Comparison of ENCODE assay signal across 20 cellular contexts in genomic region chrX:102341867-102342266, GRCh38.
A peak's percentile ranks its signal among the peaks of the same experiment; 100 is the strongest.
DNase-seq lines count a peak whose midpoint lies in the region; ATAC-seq, FAIRE-seq and TF ChIP-seq lines count a peak whose summit lies in the region.
"Had no signal": no experiment of that assay in that cellular context is flagged by ENCODE, and none has a peak within 500 bp of the region (broad histone marks: within the 10 kb centered on the region; RNA-seq: fewer than 3 reads in every experiment).

No MANE protein-coding gene starts in this region.

- WGBS in A549 (ENCODE audit: missing lambda C conversion rate): 0% methylated on average over 2 of the region's 2 CpGs
- 32% methylated on average over 2 of the region's 2 CpGs for WGBS in hepatocyte (ENCODE audit: low lambda C conversion rate, missing lambda C conversion rate)

- in situ Hi-C loops in brain microvascular endothelial cell (cut with HindIII; ENCODE audit: low pct_ligation_motif_present, low sequenced_read_pairs): no loop called here

- peaks cover 3% of the 10 kb centered on the region for H3K27me3 Mint-ChIP-seq in HFFc6 (ENCODE audit: insufficient read depth)
- H3K27me3 Mint-ChIP-seq: activated naive CD8-positive, alpha-beta T cell treated with anti-CD3 and anti-CD28 coated beads for 36 hours had no signal

- no peak overlapping the region for H3K4me3 Mint-ChIP-seq in HFFc6
- H3K4me3 Mint-ChIP-seq: activated naive CD8-positive, alpha-beta T cell treated with anti-CD3 and anti-CD28 coated beads for 36 hours; nephron had no signal

- DNase-seq in A549 (ENCODE audit: low read depth in 1 of 2, low spot score in 1 of 2) (no peak), HFFc6 (no peak), brain microvascular endothelial cell (no peak), hepatocyte (ENCODE audit: low spot score) (no peak), NCI-H1436 (lab: John Stamatoyannopoulos, UW) (no peak), lower lobe of right lung (no peak)
- no peak for DNase-seq in stimulated activated CD4-positive, alpha-beta T cell treated with anti-CD3 and anti-CD28 coated beads, Interleukin-1b, Interleukin-23, amount 100 ng/mL, for 48 hours
- DNase-seq: activated CD4-positive, alpha-beta T cell treated with anti-CD3 and anti-CD28 coated beads for 48 hours; activated naive CD8-positive, alpha-beta T cell treated with anti-CD3 and anti-CD28 coated beads for 36 hours; DMS 273 treated with DMSO at 0.1 percent for 48 hours; left ventricle myocardium superior; NCI-H1048; right cardiac atrium; SIG-M5; stimulated activated CD4-positive, alpha-beta T cell treated with anti-CD3 and anti-CD28 coated beads, Interleukin-2, amount 100 ng/mL, for 48 hours; stimulated activated CD8-positive, alpha-beta memory T cell treated with anti-CD3 and anti-CD28 coated beads, Interleukin-4, amount 100 ng/mL, for 48 hours had no signal

- ATAC-seq in A549 (no peak), lower lobe of right lung (no peak), GM21447 (IDR thresholded peaks at IDR 0.05; ENCODE audit: unreplicated experiment) (no peak)
- ATAC-seq: left ventricle myocardium superior, right cardiac atrium had no signal

- H3K36me3 ChIP-seq in brain microvascular endothelial cell (replicated peaks): no peaks in the 10 kb centered on the region
- no peaks in the 10 kb centered on the region for H3K36me3 ChIP-seq in hepatocyte (replicated peaks; ENCODE audit: insufficient read depth, low read depth)
- H3K36me3 ChIP-seq in lower lobe of right lung: no peaks in the 10 kb centered on the region
- H3K36me3 ChIP-seq: thoracic aorta had no signal

- TF ChIP-seq POLR2A in A549 (IDR thresholded peaks at IDR 0.05; ENCODE audit: low read length): no peak

- H3K9me3 ChIP-seq in A549: no peaks in the 10 kb centered on the region
- H3K9me3 ChIP-seq in hepatocyte (ENCODE audit: low read depth): no peaks in the 10 kb centered on the region
- H3K9me3 ChIP-seq in lower lobe of right lung: no peaks in the 10 kb centered on the region
- H3K9me3 ChIP-seq: thoracic aorta had no signal

- no peak overlapping the region for H3K4me3 ChIP-seq in A549
- no peak overlapping the region for H3K4me3 ChIP-seq in brain microvascular endothelial cell (ENCODE audit: low read depth, low read length)
- no peak overlapping the region for H3K4me3 ChIP-seq in hepatocyte
- no peak overlapping the region for H3K4me3 ChIP-seq in lower lobe of right lung
- H3K4me3 ChIP-seq: thoracic aorta had no signal

- H2AFZ ChIP-seq in hepatocyte: no peak overlapping the region

- H3K27ac ChIP-seq in A549: no peak overlapping the region
- H3K27ac ChIP-seq in brain microvascular endothelial cell: no peak overlapping the region
- H3K27ac ChIP-seq in hepatocyte: no peak overlapping the region
- H3K27ac ChIP-seq in lower lobe of right lung: no peak overlapping the region
- H3K27ac ChIP-seq: thoracic aorta had no signal

- H3K4me1 ChIP-seq in A549 (no peaks in the 10 kb centered on the region), hepatocyte (ENCODE audit: insufficient read depth) (no peaks in the 10 kb centered on the region), lower lobe of right lung (no peaks in the 10 kb centered on the region)

- CTCF ChIA-PET in A549 (lab: Yijun Ruan, JAX): no interaction called here

- no peaks in the 10 kb centered on the region for H3K4me1 Mint-ChIP-seq in HFFc6 (ENCODE audit: low read depth)
- H3K4me1 Mint-ChIP-seq: activated naive CD8-positive, alpha-beta T cell treated with anti-CD3 and anti-CD28 coated beads for 36 hours; nephron had no signal

- H4K20me1 ChIP-seq in hepatocyte (ENCODE audit: insufficient read depth, poor library complexity, severe bottlenecking): no peaks in the 10 kb centered on the region

- POLR2A ChIA-PET in A549 (lab: Yijun Ruan, JAX): no interaction called here

- no peaks in the 10 kb centered on the region for H3K9me3 Mint-ChIP-seq in HFFc6
- H3K9me3 Mint-ChIP-seq: activated naive CD8-positive, alpha-beta T cell treated with anti-CD3 and anti-CD28 coated beads for 36 hours had no signal

- peak; percentile 4 to 10; a peak in 1 of 5 replicates for TF ChIP-seq RAD21 in A549 (conservative IDR thresholded peaks at IDR 0.05 in 1 of 2, IDR thresholded peaks at IDR 0.05 in 1 of 2)

- FAIRE-seq in A549 (lab: Jason Lieb, UNC): no peak
- FAIRE-seq: H54 had no signal

- no peaks in the 10 kb centered on the region for H3K79me2 ChIP-seq in hepatocyte

- H3K36me3 Mint-ChIP-seq in HFFc6 (ENCODE audit: low read depth): no peaks in the 10 kb centered on the region
- H3K36me3 Mint-ChIP-seq: activated naive CD8-positive, alpha-beta T cell treated with anti-CD3 and anti-CD28 coated beads for 36 hours had no signal

- no peaks in the 10 kb centered on the region for H3K27me3 ChIP-seq in brain microvascular endothelial cell (replicated peaks)
- no peaks in the 10 kb centered on the region for H3K27me3 ChIP-seq in hepatocyte
- H3K27me3 ChIP-seq in lower lobe of right lung (ENCODE audit: low read depth): no peaks in the 10 kb centered on the region

- no peak for TF ChIP-seq EP300 in A549 (IDR thresholded peaks at IDR 0.05)

- no peaks in the 10 kb centered on the region for H3K9me2 ChIP-seq in hepatocyte (replicated peaks; ENCODE audit: insufficient read depth)

- TF ChIP-seq CTCF in A549 (IDR thresholded peaks at IDR 0.05) (no peak), HFFc6 (IDR thresholded peaks at IDR 0.05) (peak; percentile 58), brain microvascular endothelial cell (IDR thresholded peaks at IDR 0.05; ENCODE audit: low read depth, low read length, missing control alignments) (peak; percentile 37), hepatocyte (IDR thresholded peaks at IDR 0.05; ENCODE audit: poor library complexity) (peak; percentile 5), lower lobe of right lung (IDR thresholded peaks at IDR 0.05) (no peak)

- intact Hi-C loops in lower lobe of right lung (cut with DNase I): no loop called here

- H3K27ac Mint-ChIP-seq in HFFc6: no peak overlapping the region
- H3K27ac Mint-ChIP-seq: activated naive CD8-positive, alpha-beta T cell treated with anti-CD3 and anti-CD28 coated beads for 36 hours; nephron had no signal

- H3K4me2 ChIP-seq in A549 (no peak overlapping the region), hepatocyte (no peak overlapping the region)

TF ChIP-seq in A549, 52 proteins besides CTCF, POLR2A, EP300 and RAD21:
- TF ChIP-seq HMGXB4 (CRISPR knock-in tag; IDR thresholded peaks at IDR 0.05; ENCODE audit: borderline replicate concordance): no peak
- no peak for TF ChIP-seq CBX2 (IDR thresholded peaks at IDR 0.05; ENCODE audit: borderline replicate concordance, low read depth)
- no peak for TF ChIP-seq JUN (IDR thresholded peaks at IDR 0.05)
- TF ChIP-seq CHD4 (IDR thresholded peaks at IDR 0.05; ENCODE audit: borderline replicate concordance): no peak
- no peak for TF ChIP-seq HOXB5 (CRISPR knock-in tag; IDR thresholded peaks at IDR 0.05)
- TF ChIP-seq PBX3 (IDR thresholded peaks at IDR 0.05): no peak
- no peak for TF ChIP-seq TP53 (CRISPR knock-in tag; IDR thresholded peaks at IDR 0.05)
- no peak for TF ChIP-seq SREBF2 (IDR thresholded peaks at IDR 0.05)

Comparison
In these comparisons a context has a peak if more than half of its experiments do, and no peak if none do; other contexts are left out.
1. CTCF ChIP-seq: peak in HFFc6 (single experiment), brain microvascular endothelial cell (single experiment) and hepatocyte (single experiment); none in A549 (single experiment) and lower lobe of right lung (single experiment).